Comparison of ENCODE assay signal across 1 cellular context in the genomic region with DNA sequence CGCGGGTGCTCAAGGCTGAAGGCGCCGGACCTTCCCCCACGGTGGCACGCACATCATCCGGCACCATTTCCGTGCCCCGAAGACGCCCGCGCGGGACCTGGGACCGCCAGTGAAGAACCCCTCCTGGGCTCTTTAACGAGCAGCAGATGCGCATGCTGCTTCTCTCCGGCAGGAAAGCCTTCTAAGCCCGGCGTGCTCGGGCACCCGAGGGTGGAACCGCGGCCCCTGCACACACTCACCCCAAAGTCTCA.
TF ChIP-seq lines count a peak whose summit lies in the region.

No MANE protein-coding gene starts in this region.

TF ChIP-seq in HepG2, 621 proteins besides CTCF, POLR2A, EP300 and RAD21 (continued from another document):
- TF ChIP-seq ZNF558 (CRISPR knock-in tag; IDR thresholded peaks at IDR 0.05; ENCODE audit: borderline replicate concordance), result 0 out of 2 replicates have a peak, but pooled peaks have one; percentile 6
- TF ChIP-seq ESRRA (CRISPR knock-in tag; IDR thresholded peaks at IDR 0.05; ENCODE audit: low read depth), result no peak
- TF ChIP-seq SMAD9 (CRISPR knock-in tag; IDR thresholded peaks at IDR 0.05), result peak; percentile 78; the same call in 1 of the 2 replicates
- no peak; the same call in 1 of the 2 replicates for TF ChIP-seq SALL2 (CRISPR knock-in tag; IDR thresholded peaks at IDR 0.05)
- TF ChIP-seq TOE1 (CRISPR knock-in tag; IDR thresholded peaks at IDR 0.05), result no peak
- TF ChIP-seq, protein P1, sequence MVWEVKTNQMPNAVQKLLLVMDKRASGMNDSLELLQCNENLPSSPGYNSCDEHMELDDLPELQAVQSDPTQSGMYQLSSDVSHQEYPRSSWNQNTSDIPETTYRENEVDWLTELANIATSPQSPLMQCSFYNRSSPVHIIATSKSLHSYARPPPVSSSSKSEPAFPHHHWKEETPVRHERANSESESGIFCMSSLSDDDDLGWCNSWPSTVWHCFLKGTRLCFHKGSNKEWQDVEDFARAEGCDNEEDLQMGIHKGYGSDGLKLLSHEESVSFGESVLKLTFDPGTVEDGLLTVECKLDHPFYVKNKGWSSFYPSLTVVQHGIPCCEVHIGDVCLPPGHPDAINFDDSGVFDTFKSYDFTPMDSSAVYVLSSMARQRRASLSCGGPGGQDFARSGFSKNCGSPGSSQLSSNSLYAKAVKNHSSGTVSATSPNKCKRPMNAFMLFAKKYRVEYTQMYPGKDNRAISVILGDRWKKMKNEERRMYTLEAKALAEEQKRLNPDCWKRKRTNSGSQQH (CRISPR knock-in tag; IDR thresholded peaks at IDR 0.05; ENCODE audit: low read depth), result no peak
- TF ChIP-seq SRF (IDR thresholded peaks at IDR 0.05; ENCODE audit: low read depth, low read length), result no peak
- no peak for TF ChIP-seq ZZZ3 (CRISPR knock-in tag; IDR thresholded peaks at IDR 0.05; ENCODE audit: borderline replicate concordance)
- TF ChIP-seq CBX1 (IDR thresholded peaks at IDR 0.05; ENCODE audit: low read depth), result no peak
- TF ChIP-seq CBX2 (IDR thresholded peaks at IDR 0.05; ENCODE audit: low read depth, low read length), result no peak
- TF ChIP-seq CBX2 (CRISPR knock-in tag; IDR thresholded peaks at IDR 0.05; ENCODE audit: low read depth), result no peak
- no peak for TF ChIP-seq FLYWCH1 (CRISPR knock-in tag; IDR thresholded peaks at IDR 0.05)
- TF ChIP-seq GATAD2A (CRISPR knock-in tag; IDR thresholded peaks at IDR 0.05), result no peak
- TF ChIP-seq, protein P2, sequence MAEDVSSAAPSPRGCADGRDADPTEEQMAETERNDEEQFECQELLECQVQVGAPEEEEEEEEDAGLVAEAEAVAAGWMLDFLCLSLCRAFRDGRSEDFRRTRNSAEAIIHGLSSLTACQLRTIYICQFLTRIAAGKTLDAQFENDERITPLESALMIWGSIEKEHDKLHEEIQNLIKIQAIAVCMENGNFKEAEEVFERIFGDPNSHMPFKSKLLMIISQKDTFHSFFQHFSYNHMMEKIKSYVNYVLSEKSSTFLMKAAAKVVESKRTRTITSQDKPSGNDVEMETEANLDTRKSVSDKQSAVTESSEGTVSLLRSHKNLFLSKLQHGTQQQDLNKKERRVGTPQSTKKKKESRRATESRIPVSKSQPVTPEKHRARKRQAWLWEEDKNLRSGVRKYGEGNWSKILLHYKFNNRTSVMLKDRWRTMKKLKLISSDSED (CRISPR knock-in tag; IDR thresholded peaks at IDR 0.05), result 0 out of 2 replicates have a peak, but pooled peaks have one; percentile 19
- no peak for TF ChIP-seq SOX5 (CRISPR knock-in tag; IDR thresholded peaks at IDR 0.05; ENCODE audit: borderline replicate concordance)
- no peak for TF ChIP-seq U2AF1 (optimal IDR thresholded peaks at IDR 0.05; ENCODE audit: low read depth, low read length)
- TF ChIP-seq, protein P3, sequence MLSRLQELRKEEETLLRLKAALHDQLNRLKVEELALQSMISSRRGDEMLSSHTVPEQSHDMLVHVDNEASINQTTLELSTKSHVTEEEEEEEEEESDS (CRISPR knock-in tag; IDR thresholded peaks at IDR 0.05; ENCODE audit: borderline replicate concordance), result no peak
- TF ChIP-seq, protein P4, sequence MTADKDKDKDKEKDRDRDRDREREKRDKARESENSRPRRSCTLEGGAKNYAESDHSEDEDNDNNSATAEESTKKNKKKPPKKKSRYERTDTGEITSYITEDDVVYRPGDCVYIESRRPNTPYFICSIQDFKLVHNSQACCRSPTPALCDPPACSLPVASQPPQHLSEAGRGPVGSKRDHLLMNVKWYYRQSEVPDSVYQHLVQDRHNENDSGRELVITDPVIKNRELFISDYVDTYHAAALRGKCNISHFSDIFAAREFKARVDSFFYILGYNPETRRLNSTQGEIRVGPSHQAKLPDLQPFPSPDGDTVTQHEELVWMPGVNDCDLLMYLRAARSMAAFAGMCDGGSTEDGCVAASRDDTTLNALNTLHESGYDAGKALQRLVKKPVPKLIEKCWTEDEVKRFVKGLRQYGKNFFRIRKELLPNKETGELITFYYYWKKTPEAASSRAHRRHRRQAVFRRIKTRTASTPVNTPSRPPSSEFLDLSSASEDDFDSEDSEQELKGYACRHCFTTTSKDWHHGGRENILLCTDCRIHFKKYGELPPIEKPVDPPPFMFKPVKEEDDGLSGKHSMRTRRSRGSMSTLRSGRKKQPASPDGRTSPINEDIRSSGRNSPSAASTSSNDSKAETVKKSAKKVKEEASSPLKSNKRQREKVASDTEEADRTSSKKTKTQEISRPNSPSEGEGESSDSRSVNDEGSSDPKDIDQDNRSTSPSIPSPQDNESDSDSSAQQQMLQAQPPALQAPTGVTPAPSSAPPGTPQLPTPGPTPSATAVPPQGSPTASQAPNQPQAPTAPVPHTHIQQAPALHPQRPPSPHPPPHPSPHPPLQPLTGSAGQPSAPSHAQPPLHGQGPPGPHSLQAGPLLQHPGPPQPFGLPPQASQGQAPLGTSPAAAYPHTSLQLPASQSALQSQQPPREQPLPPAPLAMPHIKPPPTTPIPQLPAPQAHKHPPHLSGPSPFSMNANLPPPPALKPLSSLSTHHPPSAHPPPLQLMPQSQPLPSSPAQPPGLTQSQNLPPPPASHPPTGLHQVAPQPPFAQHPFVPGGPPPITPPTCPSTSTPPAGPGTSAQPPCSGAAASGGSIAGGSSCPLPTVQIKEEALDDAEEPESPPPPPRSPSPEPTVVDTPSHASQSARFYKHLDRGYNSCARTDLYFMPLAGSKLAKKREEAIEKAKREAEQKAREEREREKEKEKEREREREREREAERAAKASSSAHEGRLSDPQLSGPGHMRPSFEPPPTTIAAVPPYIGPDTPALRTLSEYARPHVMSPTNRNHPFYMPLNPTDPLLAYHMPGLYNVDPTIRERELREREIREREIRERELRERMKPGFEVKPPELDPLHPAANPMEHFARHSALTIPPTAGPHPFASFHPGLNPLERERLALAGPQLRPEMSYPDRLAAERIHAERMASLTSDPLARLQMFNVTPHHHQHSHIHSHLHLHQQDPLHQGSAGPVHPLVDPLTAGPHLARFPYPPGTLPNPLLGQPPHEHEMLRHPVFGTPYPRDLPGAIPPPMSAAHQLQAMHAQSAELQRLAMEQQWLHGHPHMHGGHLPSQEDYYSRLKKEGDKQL (CRISPR knock-in tag; IDR thresholded peaks at IDR 0.05; ENCODE audit: low read depth), result no peak
- no peak for TF ChIP-seq ZNF674 (CRISPR knock-in tag; IDR thresholded peaks at IDR 0.05; ENCODE audit: low read depth)
- no peak for TF ChIP-seq ZNF326 (CRISPR knock-in tag; IDR thresholded peaks at IDR 0.05; ENCODE audit: borderline replicate concordance)
- TF ChIP-seq ASH2L (IDR thresholded peaks at IDR 0.05; ENCODE audit: insufficient read length, low read depth, low read length), result peak; percentile 9
- TF ChIP-seq HMG20A (CRISPR knock-in tag; IDR thresholded peaks at IDR 0.05; ENCODE audit: borderline replicate concordance), result no peak
- TF ChIP-seq SP4 (CRISPR knock-in tag; IDR thresholded peaks at IDR 0.05), result no peak
- TF ChIP-seq, protein P5, sequence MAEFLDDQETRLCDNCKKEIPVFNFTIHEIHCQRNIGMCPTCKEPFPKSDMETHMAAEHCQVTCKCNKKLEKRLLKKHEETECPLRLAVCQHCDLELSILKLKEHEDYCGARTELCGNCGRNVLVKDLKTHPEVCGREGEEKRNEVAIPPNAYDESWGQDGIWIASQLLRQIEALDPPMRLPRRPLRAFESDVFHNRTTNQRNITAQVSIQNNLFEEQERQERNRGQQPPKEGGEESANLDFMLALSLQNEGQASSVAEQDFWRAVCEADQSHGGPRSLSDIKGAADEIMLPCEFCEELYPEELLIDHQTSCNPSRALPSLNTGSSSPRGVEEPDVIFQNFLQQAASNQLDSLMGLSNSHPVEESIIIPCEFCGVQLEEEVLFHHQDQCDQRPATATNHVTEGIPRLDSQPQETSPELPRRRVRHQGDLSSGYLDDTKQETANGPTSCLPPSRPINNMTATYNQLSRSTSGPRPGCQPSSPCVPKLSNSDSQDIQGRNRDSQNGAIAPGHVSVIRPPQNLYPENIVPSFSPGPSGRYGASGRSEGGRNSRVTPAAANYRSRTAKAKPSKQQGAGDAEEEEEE (CRISPR knock-in tag; IDR thresholded peaks at IDR 0.05; ENCODE audit: borderline replicate concordance), result no peak
- no peak for TF ChIP-seq ZBTB42 (CRISPR knock-in tag; IDR thresholded peaks at IDR 0.05)
- no peak for TF ChIP-seq KDM6A (CRISPR knock-in tag; IDR thresholded peaks at IDR 0.05; ENCODE audit: low read depth)
- peak; percentile 51 for TF ChIP-seq ZNF777 (CRISPR knock-in tag; IDR thresholded peaks at IDR 0.05)
- no peak for TF ChIP-seq HNRNPH1 (optimal IDR thresholded peaks at IDR 0.05; ENCODE audit: low read depth, low read length)
- TF ChIP-seq KDM3A (CRISPR knock-in tag; IDR thresholded peaks at IDR 0.05; ENCODE audit: low read depth), result no peak
- TF ChIP-seq NONO (IDR thresholded peaks at IDR 0.05), result no peak
- TF ChIP-seq NONO (CRISPR knock-in tag; conservative IDR thresholded peaks at IDR 0.05), result no peak
- TF ChIP-seq ZNF17 (CRISPR knock-in tag; IDR thresholded peaks at IDR 0.05), result no peak
- TF ChIP-seq CREB1 (IDR thresholded peaks at IDR 0.05), result no peak
- TF ChIP-seq CREB1 (CRISPR knock-in tag; IDR thresholded peaks at IDR 0.05), result no peak
- TF ChIP-seq ZNF607 (CRISPR knock-in tag; IDR thresholded peaks at IDR 0.05; ENCODE audit: borderline replicate concordance), result no peak
- TF ChIP-seq ZNF619 (CRISPR knock-in tag; IDR thresholded peaks at IDR 0.05), result no peak
- no peak for TF ChIP-seq DR1 (CRISPR knock-in tag; IDR thresholded peaks at IDR 0.05)
- no peak for TF ChIP-seq SMYD3 (CRISPR knock-in tag; IDR thresholded peaks at IDR 0.05)
- TF ChIP-seq HMGA1 (CRISPR knock-in tag; conservative IDR thresholded peaks at IDR 0.05), result no peak
- TF ChIP-seq ZNF567 (CRISPR knock-in tag; IDR thresholded peaks at IDR 0.05; ENCODE audit: borderline replicate concordance), result no peak
- TF ChIP-seq FOSL1 (CRISPR knock-in tag; IDR thresholded peaks at IDR 0.05; ENCODE audit: borderline replicate concordance), result 0 out of 2 replicates have a peak, but pooled peaks have one; percentile 16
- no peak for TF ChIP-seq ZNF546 (CRISPR knock-in tag; conservative IDR thresholded peaks at IDR 0.05)
- TF ChIP-seq, protein P6, sequence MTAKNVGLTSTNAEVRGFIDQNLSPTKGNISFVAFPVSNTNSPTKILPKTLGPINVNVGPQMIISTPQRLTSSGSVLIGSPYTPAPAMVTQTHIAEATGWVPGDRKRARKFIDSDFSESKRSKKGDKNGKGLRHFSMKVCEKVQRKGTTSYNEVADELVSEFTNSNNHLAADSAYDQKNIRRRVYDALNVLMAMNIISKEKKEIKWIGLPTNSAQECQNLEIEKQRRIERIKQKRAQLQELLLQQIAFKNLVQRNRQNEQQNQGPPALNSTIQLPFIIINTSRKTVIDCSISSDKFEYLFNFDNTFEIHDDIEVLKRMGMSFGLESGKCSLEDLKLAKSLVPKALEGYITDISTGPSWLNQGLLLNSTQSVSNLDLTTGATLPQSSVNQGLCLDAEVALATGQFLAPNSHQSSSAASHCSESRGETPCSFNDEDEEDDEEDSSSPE (CRISPR knock-in tag; IDR thresholded peaks at IDR 0.05), result no peak
- no peak for TF ChIP-seq SOX6 (IDR thresholded peaks at IDR 0.05)
- TF ChIP-seq SOX6 (CRISPR knock-in tag; IDR thresholded peaks at IDR 0.05), result no peak
- no peak for TF ChIP-seq AGO1 (IDR thresholded peaks at IDR 0.05; ENCODE audit: low read depth, low read length, poor library complexity, severe bottlenecking)
- no peak for TF ChIP-seq ZNF589 (CRISPR knock-in tag; conservative IDR thresholded peaks at IDR 0.05)
- TF ChIP-seq POLR2G (IDR thresholded peaks at IDR 0.05; ENCODE audit: low read depth, low read length), result peak; percentile 85
- no peak for TF ChIP-seq TOPORS (CRISPR knock-in tag; IDR thresholded peaks at IDR 0.05)
- TF ChIP-seq, protein P7, sequence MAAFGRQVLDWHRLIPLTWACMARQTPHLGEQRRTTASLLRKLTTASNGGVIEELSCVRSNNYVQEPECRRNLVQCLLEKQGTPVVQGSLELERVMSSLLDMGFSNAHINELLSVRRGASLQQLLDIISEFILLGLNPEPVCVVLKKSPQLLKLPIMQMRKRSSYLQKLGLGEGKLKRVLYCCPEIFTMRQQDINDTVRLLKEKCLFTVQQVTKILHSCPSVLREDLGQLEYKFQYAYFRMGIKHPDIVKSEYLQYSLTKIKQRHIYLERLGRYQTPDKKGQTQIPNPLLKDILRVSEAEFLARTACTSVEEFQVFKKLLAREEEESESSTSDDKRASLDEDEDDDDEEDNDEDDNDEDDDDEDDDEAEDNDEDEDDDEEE (CRISPR knock-in tag; IDR thresholded peaks at IDR 0.05), result no peak
- TF ChIP-seq CEBPB (IDR thresholded peaks at IDR 0.05; ENCODE audit: borderline replicate concordance, low read depth, low read length), result no peak
TF ChIP-seq in HepG2: peak in this region for 53.
